9 cellular contexts compared by ENCODE assay signal in genomic region chr11:22130462-22131053, GRCh38.
DNase-seq lines count a peak whose midpoint lies in the region; ATAC-seq, FAIRE-seq and TF ChIP-seq lines count a peak whose summit lies in the region.
"Had no signal": no experiment of that assay in that cellular context is flagged by ENCODE, and none has a peak within 500 bp of the region (broad histone marks: within the 10 kb centered on the region; RNA-seq: fewer than 3 reads in every experiment).

No MANE protein-coding gene starts in this region.

- no peak overlapping the region for H3K27ac Mint-ChIP-seq in natural killer cell

- no peaks in the 10 kb centered on the region for H3K27me3 Mint-ChIP-seq in natural killer cell (ENCODE audit: low read depth in 2 of 2)

- peaks cover 7% of the 10 kb centered on the region in 2 donors for H3K9me3 Mint-ChIP-seq in natural killer cell

- TF ChIP-seq CTCF in bronchial epithelial cell (IDR thresholded peaks at IDR 0.05; ENCODE audit: insufficient read depth, low read length, severe bottlenecking) (peak; percentile 52), gastrocnemius medialis (IDR thresholded peaks at IDR 0.05 in 4 of 5, conservative IDR thresholded peaks at IDR 0.05 in 1 of 5) (peak in 4 of 5 experiments; percentile 42 to 66 (median 52)), natural killer cell (IDR thresholded peaks at IDR 0.05) (no peak)

- no peak for TF ChIP-seq POLR2A in gastrocnemius medialis (IDR thresholded peaks at IDR 0.05)

- in situ Hi-C loops in gastrocnemius medialis (cut with MboI; ENCODE audit: low sequenced_read_pairs in 4 of 4) = loop anchor here (5.0 to 25.0 kb wide), 3 partner anchors 198 to 1493 kb away; partner anchors contain the start of gene NELL1 (in 1 of the 4)

- no peak for FAIRE-seq in bronchial epithelial cell (lab: Jason Lieb, UNC)

- no peaks in the 10 kb centered on the region for H3K36me3 Mint-ChIP-seq in natural killer cell

- ATAC-seq in gastrocnemius medialis = peak in 1 of 2 donors; percentile 69
- ATAC-seq in GM18861 (IDR thresholded peaks at IDR 0.05; ENCODE audit: unreplicated experiment) = no peak
- no peak for ATAC-seq in natural killer cell

- H3K4me3 Mint-ChIP-seq in natural killer cell = no peak overlapping the region

- no peak overlapping the region for H3K27ac ChIP-seq in gastrocnemius medialis
- H3K27ac ChIP-seq: SJSA1 had no signal

- peaks cover 0 to 4% of the 10 kb centered on the region in 2 donors for H3K4me1 ChIP-seq in gastrocnemius medialis
- H3K4me1 ChIP-seq: SJSA1 had no signal

- H3K9me3 ChIP-seq in gastrocnemius medialis = no peaks in the 10 kb centered on the region
- H3K9me3 ChIP-seq: SJSA1 had no signal

- intact Hi-C loops in gastrocnemius medialis (cut with DNase I; ENCODE audit: low total_unique reads) = loop anchor here (1.0 to 2.0 kb wide), 2 partner anchors 197 to 1482 kb away; no protein-coding TSS in a partner anchor
- intact Hi-C loops in natural killer cell (cut with micrococcal nuclease) = no loop called here

- H3K36me3 ChIP-seq in bronchial epithelial cell (ENCODE audit: control insufficient read depth, insufficient read depth, low read length) (no peaks in the 10 kb centered on the region), gastrocnemius medialis (no peaks in the 10 kb centered on the region)
- H3K36me3 ChIP-seq: SJSA1 had no signal

- no peak overlapping the region for H3K4me3 ChIP-seq in bronchial epithelial cell (ENCODE audit: low read depth, low read length)
- H3K4me3 ChIP-seq in gastrocnemius medialis = no peak overlapping the region
- H3K4me3 ChIP-seq: SJSA1 had no signal

- H3K27me3 ChIP-seq in bronchial epithelial cell (ENCODE audit: control insufficient read depth, insufficient read depth, low read length) = no peaks in the 10 kb centered on the region
- H3K27me3 ChIP-seq in gastrocnemius medialis = no peaks in the 10 kb centered on the region
- H3K27me3 ChIP-seq: SJSA1 had no signal

- H3K4me1 Mint-ChIP-seq in natural killer cell = no peaks in the 10 kb centered on the region

- DNase-seq in NCI-H510A treated with DMSO at 0.1 percent for 48 hours (lab: John Stamatoyannopoulos, UW) = peak; percentile 30
- no peak for DNase-seq in NCI-H510A (lab: John Stamatoyannopoulos, UW)
- DNase-seq in NCI-H146 treated with DMSO at 0.1 percent for 48 hours (lab: John Stamatoyannopoulos, UW; ENCODE audit: unreplicated experiment) = peak; percentile 6
- DNase-seq in bronchial epithelial cell (ENCODE audit: low read depth) = peak; percentile 17
- DNase-seq in gastrocnemius medialis = no peak
- DNase-seq in T-helper 9 cell = no peak
- DNase-seq in natural killer cell = no peak

Comparison
In these comparisons a context has a peak if more than half of its experiments do, and no peak if none do; other contexts are left out.
1. DNase-seq: peak in NCI-H510A treated with DMSO at 0.1 percent for 48 hours (single experiment), NCI-H146 treated with DMSO at 0.1 percent for 48 hours (single experiment) and bronchial epithelial cell (single experiment); none in NCI-H510A (single experiment), gastrocnemius medialis (0 of 2), T-helper 9 cell (single experiment) and natural killer cell (single experiment).